ENCODE assay signal across 20 cellular contexts in the genomic region with DNA sequence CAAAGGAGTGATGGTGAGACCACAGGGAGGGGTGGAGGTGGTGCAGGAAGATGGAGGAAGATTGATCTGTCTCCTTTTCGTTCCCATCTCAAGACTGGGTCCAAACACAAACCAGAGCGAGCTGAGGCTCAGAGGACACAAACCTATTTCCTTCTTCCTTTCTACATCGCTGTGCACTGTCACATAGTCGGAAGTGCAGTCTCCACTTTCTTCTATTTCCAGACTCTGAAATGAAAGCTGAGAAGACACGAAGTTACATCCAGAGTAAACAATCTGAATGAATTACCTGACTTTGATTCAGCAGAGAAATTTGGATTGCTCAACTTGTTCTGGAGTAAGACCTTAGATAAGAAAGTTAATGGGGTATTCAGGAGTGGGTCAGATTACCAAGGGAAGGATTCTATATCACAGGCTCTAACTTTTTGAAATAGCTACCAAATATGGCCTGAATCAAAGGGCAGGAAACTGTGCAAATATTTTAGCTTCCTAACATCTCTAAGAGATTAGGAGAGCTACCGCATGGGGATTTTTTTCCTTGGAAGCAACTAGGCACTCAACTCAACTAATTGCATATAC. TPM values are rescaled to one million over a fixed set of nuclear protein-coding genes. Genes with fewer than 3 reads are reported as not detected.
"Had no signal": no experiment of that assay in that cellular context is flagged by ENCODE, and none has a peak within 500 bp of the region (broad histone marks: within the 10 kb centered on the region; RNA-seq: fewer than 3 reads in every experiment).

No MANE protein-coding gene starts in this region.

- H3K9me3 ChIP-seq: colonic mucosa, esophagus squamous epithelium, heart right ventricle, pancreas, uterus had no signal

- H3K27ac Mint-ChIP-seq: activated CD4-positive, alpha-beta T cell treated with anti-CD3 and anti-CD28 coated beads, Interleukin-2, amount 10 ng/mL, durations not matched to agents 24 days and 14 days; T-helper 2 cell treated with Interferon-gamma antibody and Interleukin-4, amounts not matched to agents 5 μg/mL and 100 μg/mL, for 36 hours had no signal

- H3K27me3 ChIP-seq: colonic mucosa, neural progenitor cell, pancreas, uterus had no signal

- H2AFZ ChIP-seq: neural progenitor cell had no signal

- DNase-seq: activated CD4-positive, alpha-beta T cell treated with anti-CD3 and anti-CD28 coated beads, Interleukin-2, amount 10 ng/mL, durations not matched to agents 24 days and 14 days; activated CD4-positive, CD25-positive, alpha-beta regulatory T cell; activated naive CD4-positive, alpha-beta T cell; activated T-cell treated with anti-CD3 and anti-CD28 coated beads for 4 hours; caudate nucleus; colonic mucosa; esophagus squamous epithelium; heart right ventricle; left colon; midbrain; pancreas; stimulated activated CD4-positive, alpha-beta T cell treated with anti-CD3 and anti-CD28 coated beads, Interleukin-12 subunit alpha, Interleukin-12 subunit beta, amount 100 ng/mL, for 4 hours; stimulated activated CD4-positive, alpha-beta T cell treated with anti-CD3 and anti-CD28 coated beads, Interleukin-2, amount 100 ng/mL, for 24 hours; uterus had no signal

- H3K36me3 Mint-ChIP-seq: neural progenitor cell had no signal

- H3K36me3 ChIP-seq: colonic mucosa, esophagus squamous epithelium, heart right ventricle, neural progenitor cell, pancreas, uterus had no signal

- ATAC-seq: heart right ventricle, left colon, pancreas had no signal

- H3K27ac ChIP-seq: colonic mucosa, esophagus squamous epithelium, heart right ventricle, neural progenitor cell, pancreas, uterus had no signal

- H3K4me1 ChIP-seq: colonic mucosa, esophagus squamous epithelium, heart right ventricle, pancreas, uterus had no signal

- H3K4me1 Mint-ChIP-seq: activated CD4-positive, alpha-beta T cell treated with anti-CD3 and anti-CD28 coated beads, Interleukin-2, amount 10 ng/mL, durations not matched to agents 24 days and 14 days; neural progenitor cell had no signal

- H3K4me3 Mint-ChIP-seq: activated CD4-positive, alpha-beta T cell treated with anti-CD3 and anti-CD28 coated beads, Interleukin-2, amount 10 ng/mL, durations not matched to agents 24 days and 14 days; neural progenitor cell; T-helper 2 cell treated with Interferon-gamma antibody and Interleukin-4, amounts not matched to agents 5 μg/mL and 100 μg/mL, for 36 hours had no signal

- H3K4me2 ChIP-seq: neural progenitor cell had no signal

- H3K9me3 Mint-ChIP-seq: activated CD4-positive, alpha-beta T cell treated with anti-CD3 and anti-CD28 coated beads, Interleukin-2, amount 10 ng/mL, durations not matched to agents 24 days and 14 days; neural progenitor cell; T-helper 2 cell treated with Interferon-gamma antibody and Interleukin-4, amounts not matched to agents 5 μg/mL and 100 μg/mL, for 36 hours had no signal

- H3K4me3 ChIP-seq: colonic mucosa, esophagus squamous epithelium, heart right ventricle, lung, neural progenitor cell, pancreas, uterus had no signal

- H3K9ac ChIP-seq: neural progenitor cell had no signal

RNA-seq across cellular contexts. Expression of a gene that starts 14.4 kb away (rescaled TPM):
- total RNA-seq: activated CD4-positive, alpha-beta T cell treated with anti-CD3 and anti-CD28 coated beads, Interleukin-2, amount 10 ng/mL, durations not matched to agents 24 days and 14 days; colonic mucosa; endothelial cell of umbilical vein; frontal cortex; heart right ventricle; left colon; myocyte had no signal
- polyA plus RNA-seq: endothelial cell of umbilical vein, heart right ventricle had no signal
